20 cellular contexts compared by ENCODE assay signal in genomic region chr15:78228356-78228996, GRCh38. TPM values are rescaled to one million over a fixed set of nuclear protein-coding genes. Genes with fewer than 3 reads are reported as not detected.
"Had no signal": no experiment of that assay in that cellular context is flagged by ENCODE, and none has a peak within 500 bp of the region (broad histone marks: within the 10 kb centered on the region; RNA-seq: fewer than 3 reads in every experiment).

No MANE protein-coding gene starts in this region.

- H3K9me3 ChIP-seq: SK-N-SH had no signal

- DNase-seq: KBM-7, MV-4-11, NCI-H1048, NCI-H1105, NCI-H1417, NCI-H1436 treated with DMSO at 0.1 percent for 48 hours, NCI-H1694, NCI-H187 treated with DMSO at 0.1 percent for 48 hours, NCI-H2029 treated with DMSO at 0.1 percent for 48 hours, NCI-H2171 treated with DMSO at 0.1 percent for 48 hours, NCI-H345, NCI-H446 treated with DMSO at 0.1 percent for 48 hours, NCI-H526 treated with DMSO at 0.1 percent for 48 hours, NCI-H748 treated with DMSO at 0.1 percent for 48 hours, RPMI8226, SHP77, SK-N-SH, SW 1271 had no signal

RNA-seq across cellular contexts. Expression of gene ACSBG1, which starts 5.9 kb away (rescaled TPM):
- total RNA-seq: MCF 10A had no signal

RNA-seq across cellular contexts. Expression of gene DNAJA4, which starts 35.9 kb away (rescaled TPM):
- total RNA-seq: LHCN-M2, MCF 10A had no signal
